ENCODE assay signal across 1 cellular context in genomic region chr2:2657121-2657962, GRCh38.
TF ChIP-seq lines count a peak whose summit lies in the region.

No MANE protein-coding gene starts in this region.

TF ChIP-seq in H1, 55 proteins besides CTCF, POLR2A, EP300 and RAD21 (continued from another document):
- TF ChIP-seq TAF1 (IDR thresholded peaks at IDR 0.05; ENCODE audit: low read depth, low read length), result no peak
